ENCODE assay signal across 8 cellular contexts in genomic region chr9:131276891-131277672, GRCh38. TPM values are rescaled to one million over a fixed set of nuclear protein-coding genes. Genes with fewer than 3 reads are reported as not detected.
A peak's percentile ranks its signal among the peaks of the same experiment; 100 is the strongest.
DNase-seq lines count a peak whose midpoint lies in the region; ATAC-seq and TF ChIP-seq lines count a peak whose summit lies in the region.

No MANE protein-coding gene starts in this region.

- H3K79me2 ChIP-seq in OCI-LY7 (ENCODE audit: insufficient read depth, low read depth, low read length) = peaks cover 43% of the 10 kb centered on the region

- no peak overlapping the region for H2AFZ ChIP-seq in OCI-LY7 (ENCODE audit: low read length)

- H3K4me2 ChIP-seq in OCI-LY7 (ENCODE audit: low read length) = peak overlapping the region; percentile 74

- H4K20me1 ChIP-seq in OCI-LY7 (ENCODE audit: insufficient read depth, low read length) = no peaks in the 10 kb centered on the region

- intact Hi-C loops in OCI-LY7 (cut with micrococcal nuclease; ENCODE audit: unreplicated experiment) (loop anchor here (5.0 to 10.0 kb wide), 3 partner anchors 35 to 460 kb away; no protein-coding TSS in a partner anchor), mucosa of descending colon (cut with DNase I, micrococcal nuclease) (no loop called here)

- POLR2A ChIA-PET in OCI-LY7 (lab: Charles Lee) = interaction anchor here (0.6 to 7.9 kb wide), 2 partner anchors 22 to 99 kb away, joined by 5 to 132 read pairs; no protein-coding TSS in a partner anchor

- H3K4me3 ChIP-seq in OCI-LY7 (ENCODE audit: low read depth, low read length, poor library complexity, severe bottlenecking) = peak overlapping the region; percentile 90
- peak overlapping the region; percentile 26 for H3K4me3 ChIP-seq in mucosa of descending colon

- H3K9me2 ChIP-seq in OCI-LY7 (ENCODE audit: insufficient read depth, low read length) = no peaks in the 10 kb centered on the region

- peak; percentile 18 for ATAC-seq in mucosa of descending colon

- H3K36me3 ChIP-seq in OCI-LY7 (ENCODE audit: insufficient read depth, low read length) (peaks cover 14% of the 10 kb centered on the region; the same call in 1 of the 2 replicates), mucosa of descending colon (ENCODE audit: low read depth) (no peaks in the 10 kb centered on the region)

- TF ChIP-seq CTCF in OCI-LY7 (conservative IDR thresholded peaks at IDR 0.05; ENCODE audit: low read length) (peak; percentile 38; the same call in 1 of the 2 replicates), mucosa of descending colon (IDR thresholded peaks at IDR 0.05) (no peak)

- H3K4me1 ChIP-seq in OCI-LY7 (ENCODE audit: insufficient read depth, low read length, poor library complexity, severe bottlenecking) = peaks cover 26% of the 10 kb centered on the region
- peaks cover 4% of the 10 kb centered on the region for H3K4me1 ChIP-seq in mucosa of descending colon (ENCODE audit: low read depth)

- peak overlapping the region; percentile 54 for H3K27ac ChIP-seq in OCI-LY7 (ENCODE audit: low read depth, low read length, poor library complexity, severe bottlenecking)

- no TSS peak for BruUV-seq in OCI-LY7 (replicated peaks; lab: Mats Ljungman, UMichigan)

- CTCF ChIA-PET in OCI-LY7 (lab: Charles Lee; ENCODE audit: unreplicated experiment) = no interaction called here

- peak; percentile 48 for DNase-seq in DMS 273 (lab: John Stamatoyannopoulos, UW; ENCODE audit: unreplicated experiment)
- no peak for DNase-seq in DMS 273 treated with DMSO at 0.1 percent for 48 hours (lab: John Stamatoyannopoulos, UW)
- DNase-seq in OCI-LY7 (ENCODE audit: low spot score) = peak; percentile 31
- peak; percentile 36 for DNase-seq in central memory CD4-positive, alpha-beta T cell
- DNase-seq in mucosa of descending colon = peak in 2 of 3 donors; percentile 54 to 58
- no peak for DNase-seq in iPS-NIHi7 (ENCODE audit: extremely low spot score)
- no peak for DNase-seq in AG08396 (ENCODE audit: low spot score)
- no peak for DNase-seq in middle frontal gyrus (ENCODE audit: extremely low spot score, low spot score)

- H3K9me3 ChIP-seq in OCI-LY7 (ENCODE audit: low read length) (no peaks in the 10 kb centered on the region), mucosa of descending colon (no peaks in the 10 kb centered on the region)

RNA-seq across cellular contexts. Expression of gene FAM78A, which starts 0.8 kb away (rescaled TPM):
- 17.8 and 25.0 TPM in 2 replicates for total RNA-seq in OCI-LY7 (2014; rRNA removed; shearing (Covaris generic))
- total RNA-seq in OCI-LY7 (2022) (35.0 and 38.4 TPM in 2 replicates), mucosa of descending colon (1 to 10 TPM; 1.4 to 3.9 (median 2.9) TPM)

RNA-seq across cellular contexts. Expression of gene PLPP7, which starts 12.4 kb away (rescaled TPM):
- total RNA-seq in OCI-LY7 (2014; rRNA removed; shearing (Covaris generic)) = 0.16 and 0.46 TPM in 2 replicates
- total RNA-seq in OCI-LY7 (2022) (0.11 and 0.28 TPM in 2 replicates), mucosa of descending colon (1 to 10 TPM in 2 of 3 donors, under 1 TPM in 1; 0.58 to 9.7 (median 1.0) TPM)

Comparison
In these comparisons a context has a peak if more than half of its experiments do, and no peak if none do; other contexts are left out.
1. DNase-seq: peak in DMS 273 (single experiment), OCI-LY7 (single experiment), central memory CD4-positive, alpha-beta T cell (single experiment) and mucosa of descending colon (2 of 3); none in DMS 273 treated with DMSO at 0.1 percent for 48 hours (single experiment), iPS-NIHi7 (single experiment), AG08396 (single experiment) and middle frontal gyrus (single experiment).